ENCODE assay signal across 16 cellular contexts in genomic region chr2:210519594-210519993, GRCh38. TPM values are rescaled to one million over a fixed set of nuclear protein-coding genes. Genes with fewer than 3 reads are reported as not detected.
A peak's percentile ranks its signal among the peaks of the same experiment; 100 is the strongest.
DNase-seq lines count a peak whose midpoint lies in the region; ATAC-seq lines count a peak whose summit lies in the region.
"Had no signal": no experiment of that assay in that cellular context is flagged by ENCODE, and none has a peak within 500 bp of the region (broad histone marks: within the 10 kb centered on the region; RNA-seq: fewer than 3 reads in every experiment).

No MANE protein-coding gene starts in this region.

- ATAC-seq in HG03457 (IDR thresholded peaks at IDR 0.05; ENCODE audit: unreplicated experiment) = no peak
- no peak for ATAC-seq in activated naive CD4-positive, alpha-beta T cell treated with anti-CD3 and anti-CD28 coated beads, Interleukin-2, amount 50 U/mL, for 72 hours
- ATAC-seq: HepG2 had no signal

- H3K27ac Mint-ChIP-seq in activated naive CD4-positive, alpha-beta T cell treated with anti-CD3 and anti-CD28 coated beads, Interleukin-2, amount 50 U/mL, for 72 hours = no peak overlapping the region
- H3K27ac Mint-ChIP-seq: CD8-positive, alpha-beta memory T cell; HFFc6 had no signal

- H3K36me3 Mint-ChIP-seq in activated naive CD4-positive, alpha-beta T cell treated with anti-CD3 and anti-CD28 coated beads, Interleukin-2, amount 50 U/mL, for 72 hours = peaks cover 0 to 19% of the 10 kb centered on the region in 2 donors
- H3K36me3 Mint-ChIP-seq: CD8-positive, alpha-beta memory T cell had no signal

- in situ Hi-C loops in SK-MEL-5 (cut with HindIII; ENCODE audit: low pct_unique_long_range_greater_than_20kb, low sequenced_read_pairs) = no loop called here

- peaks cover 15 to 19% of the 10 kb centered on the region in 2 donors for H3K9me3 Mint-ChIP-seq in activated naive CD4-positive, alpha-beta T cell treated with anti-CD3 and anti-CD28 coated beads, Interleukin-2, amount 50 U/mL, for 72 hours

- DNase-seq in COLO829 (ENCODE audit: low spot score) (peak; percentile 62), SK-MEL-5 (ENCODE audit: low read depth, low spot score) (peak; percentile 82), globus pallidus (ENCODE audit: low spot score) (peak; percentile 67), pons (ENCODE audit: low spot score) (peak; percentile 51), NCI-H526 treated with DMSO at 0.1 percent for 48 hours (lab: John Stamatoyannopoulos, UW) (no peak)
- DNase-seq in activated naive CD4-positive, alpha-beta T cell treated with anti-CD3 and anti-CD28 coated beads, Interleukin-2, amount 50 U/mL, for 72 hours (ENCODE audit: low spot score in 2 of 2) = no peak
- DNase-seq: CD8-positive, alpha-beta memory T cell; DMS 273 treated with DMSO at 0.1 percent for 48 hours; HFFc6; KG1; NCI-H1048; NCI-H1436 treated with DMSO at 0.1 percent for 48 hours; NCI-H2081; NCI-H510A treated with DMSO at 0.1 percent for 48 hours had no signal

RNA-seq across cellular contexts. Expression of gene CPS1, which starts 36.8 kb away (rescaled TPM):
- total RNA-seq in SK-MEL-5 (2014; rRNA removed; shearing (Covaris generic)) = 15.6 and 18.5 TPM in 2 replicates
- 10.6 and 17.0 TPM in 2 replicates for polyA plus RNA-seq in SK-MEL-5 (2015; cell fraction: cytosol; rRNA removed)
- polyA plus RNA-seq in SK-MEL-5 (2015; cell fraction: nucleus; rRNA removed) = 26.1 and 32.3 TPM in 2 replicates
- 1 to 10 TPM; 1.5 to 3.7 TPM for total RNA-seq in activated naive CD4-positive, alpha-beta T cell treated with anti-CD3 and anti-CD28 coated beads, Interleukin-2, amount 50 U/mL, for 72 hours
- polyA plus RNA-seq: CD8-positive, alpha-beta memory T cell had no signal

RNA-seq across cellular contexts. Expression of gene LANCL1, which starts 43.0 kb away (rescaled TPM):
- total RNA-seq in SK-MEL-5 (2014; rRNA removed; shearing (Covaris generic)) = 32.7 and 35.2 TPM in 2 replicates
- 50.8 and 63.7 TPM in 2 replicates for polyA plus RNA-seq in SK-MEL-5 (2015; cell fraction: cytosol; rRNA removed)
- 53.2 and 60.1 TPM in 2 replicates for polyA plus RNA-seq in SK-MEL-5 (2015; cell fraction: nucleus; rRNA removed)
- total RNA-seq in activated naive CD4-positive, alpha-beta T cell treated with anti-CD3 and anti-CD28 coated beads, Interleukin-2, amount 50 U/mL, for 72 hours = 10 to 100 TPM; 25.9 to 50.7 TPM

Comparison
In these comparisons a context has a peak if more than half of its experiments do, and no peak if none do; other contexts are left out.
1. DNase-seq: peak in COLO829 (single experiment), SK-MEL-5 (single experiment), globus pallidus (single experiment) and pons (single experiment); none in activated naive CD4-positive, alpha-beta T cell treated with anti-CD3 and anti-CD28 coated beads, Interleukin-2, amount 50 U/mL, for 72 hours (0 of 2) and NCI-H526 treated with DMSO at 0.1 percent for 48 hours (single experiment).